ENCODE assay signal across 8 cellular contexts in genomic region chr6:136822051-136822378, GRCh38. TPM values are rescaled to one million over a fixed set of nuclear protein-coding genes. Genes with fewer than 3 reads are reported as not detected.
DNase-seq lines count a peak whose midpoint lies in the region; ATAC-seq, FAIRE-seq and TF ChIP-seq lines count a peak whose summit lies in the region.

No MANE protein-coding gene starts in this region.

- H4K20me1 ChIP-seq in HepG2 (ENCODE audit: insufficient read depth, low read length) = no peaks in the 10 kb centered on the region

- peaks cover 26% of the 10 kb centered on the region for H3K36me3 Mint-ChIP-seq in CD4-positive, alpha-beta T cell (ENCODE audit: low read depth)
- H3K36me3 Mint-ChIP-seq in stimulated activated effector memory CD8-positive, alpha-beta T cell treated with anti-CD3 and anti-CD28 coated beads, Interleukin-12 subunit alpha, Interleukin-12 subunit beta, amount 100 ng/mL, for 72 hours = peaks cover 22% of the 10 kb centered on the region

- peak overlapping the region; percentile 90 for H3K27ac Mint-ChIP-seq in CD4-positive, alpha-beta T cell
- peak overlapping the region; percentile 98 for H3K27ac Mint-ChIP-seq in stimulated activated effector memory CD8-positive, alpha-beta T cell treated with anti-CD3 and anti-CD28 coated beads, Interleukin-12 subunit alpha, Interleukin-12 subunit beta, amount 100 ng/mL, for 72 hours

- peak overlapping the region; percentile 95 for H3K4me3 Mint-ChIP-seq in CD4-positive, alpha-beta T cell
- peak overlapping the region; percentile 93 for H3K4me3 Mint-ChIP-seq in stimulated activated effector memory CD8-positive, alpha-beta T cell treated with anti-CD3 and anti-CD28 coated beads, Interleukin-12 subunit alpha, Interleukin-12 subunit beta, amount 100 ng/mL, for 72 hours

- FAIRE-seq in HepG2 (lab: Jason Lieb, UNC) = no peak

- H3K4me3 ChIP-seq in brain microvascular endothelial cell (ENCODE audit: low read depth, low read length) = peak overlapping the region; percentile 78
- H3K4me3 ChIP-seq in HepG2 (replicated peaks in 1 of 3; ENCODE audit: insufficient read depth in 1 of 3, low read depth in 2 of 3, low read length in 3 of 3) = 0 out of 6 replicates have a peak overlapping the region, but pooled peaks of 2 of the 3 experiments have one; percentile 1 to 8

- intact Hi-C loops in CD4-positive, alpha-beta T cell (cut with DNase I, micrococcal nuclease) = loop anchor here (1.0 to 10.0 kb wide), 3 partner anchors 29 to 537 kb away; partner anchors contain the start of genes BCLAF1 (in 1 of the 2) and IFNGR1 (in 1 of the 2)
- intact Hi-C loops in HepG2 (cut with micrococcal nuclease; ENCODE audit: unreplicated experiment) = no loop called here

- H3K36me3 ChIP-seq in brain microvascular endothelial cell (replicated peaks) (peaks cover 5% of the 10 kb centered on the region), HepG2 (replicated peaks in 1 of 2; ENCODE audit: control insufficient read depth in 1 of 2, insufficient read depth in 2 of 2, low read length in 2 of 2) (no peaks in the 10 kb centered on the region)

- TF ChIP-seq EP300 in HepG2 (IDR thresholded peaks at IDR 0.05; ENCODE audit: low read depth in 2 of 2, low read length in 2 of 2) (no peak), HepG2 (CRISPR knock-in tag; IDR thresholded peaks at IDR 0.05; ENCODE audit: borderline replicate concordance) (no peak)

- no peaks in the 10 kb centered on the region for H3K27me3 ChIP-seq in CD4-positive, alpha-beta T cell (ENCODE audit: control insufficient read depth, insufficient read depth, low read length)
- no peaks in the 10 kb centered on the region for H3K27me3 ChIP-seq in brain microvascular endothelial cell (replicated peaks)
- peaks cover 0 to 5% of the 10 kb centered on the region in 2 experiments; a peak in 2 of 5 replicates for H3K27me3 ChIP-seq in HepG2 (ENCODE audit: control insufficient read depth in 1 of 2, insufficient read depth in 2 of 2, low read length in 2 of 2)

- WGBS in HepG2 (ENCODE audit: low lambda C conversion rate) = 25% methylated on average over 11 of the region's 11 CpGs

- H2AFZ ChIP-seq in HepG2 (ENCODE audit: low read length) = peak overlapping the region; percentile 39

- peaks cover 44% of the 10 kb centered on the region for H3K4me1 Mint-ChIP-seq in CD4-positive, alpha-beta T cell (ENCODE audit: low read depth)
- peaks cover 22% of the 10 kb centered on the region for H3K4me1 Mint-ChIP-seq in stimulated activated effector memory CD8-positive, alpha-beta T cell treated with anti-CD3 and anti-CD28 coated beads, Interleukin-12 subunit alpha, Interleukin-12 subunit beta, amount 100 ng/mL, for 72 hours

- H3K27me3 Mint-ChIP-seq in CD4-positive, alpha-beta T cell = peaks cover 5% of the 10 kb centered on the region

- POLR2A ChIA-PET in CD4-positive, alpha-beta T cell (lab: Charles Lee) = interaction anchor here (0.6 to 2.5 kb wide), 12 partner anchors 8 to 548 kb away, joined by 3 to 56 read pairs (median 3); partner anchors contain the start of genes BCLAF1, MAP3K5 and SLC35D3
- POLR2A ChIA-PET in HepG2 (lab: Yijun Ruan, JAX) = no interaction called here

- no peak for TF ChIP-seq RAD21 in HepG2 (CRISPR knock-in tag; IDR thresholded peaks at IDR 0.05)

- BruUV-seq in HepG2 (replicated peaks; lab: Mats Ljungman, UMichigan) = no TSS peak

- peak overlapping the region; percentile 36 for H3K4me2 ChIP-seq in HepG2 (ENCODE audit: low read depth, low read length)

- TF ChIP-seq POLR2A in HepG2 (IDR thresholded peaks at IDR 0.05; ENCODE audit: insufficient read depth in 1 of 2, low read depth in 2 of 2, low read length in 2 of 2) = no peak

- no peaks in the 10 kb centered on the region for H3K79me2 ChIP-seq in HepG2 (ENCODE audit: insufficient read depth, low read length)

- H3K27ac ChIP-seq in CD4-positive, alpha-beta T cell (ENCODE audit: low read depth, low read length) = peak overlapping the region; percentile 77
- H3K27ac ChIP-seq in brain microvascular endothelial cell (peak overlapping the region; percentile 88), HepG2 (ENCODE audit: extremely low read length, insufficient read depth, low read length) (no peak overlapping the region)

- in situ Hi-C loops in brain microvascular endothelial cell (cut with HindIII; ENCODE audit: low pct_ligation_motif_present, low sequenced_read_pairs) (no loop called here), HepG2 (cut with HindIII; ENCODE audit: extremely low pct_ligation_motif_present, low pct_unique_long_range_greater_than_20kb) (no loop called here)

- H3K9ac ChIP-seq in HepG2 (ENCODE audit: insufficient read depth, low read depth, low read length) = no peak overlapping the region

- peak in 2 of 10 experiments; percentile 1 to 10 for DNase-seq in CD4-positive, alpha-beta T cell
- DNase-seq in MV-4-11 (lab: John Stamatoyannopoulos, UW) (peak; percentile 56), brain microvascular endothelial cell (no peak), HepG2 (ENCODE audit: low spot score) (no peak), SKM-1 (lab: John Stamatoyannopoulos, UW; ENCODE audit: unreplicated experiment) (no peak)
- DNase-seq in stimulated activated effector memory CD8-positive, alpha-beta T cell treated with anti-CD3 and anti-CD28 coated beads, Interleukin-12 subunit alpha, Interleukin-12 subunit beta, amount 100 ng/mL, for 72 hours (ENCODE audit: low spot score in 2 of 2) = peak in 1 of 2 donors; percentile 8

- ATAC-seq in CD4-positive, alpha-beta T cell (ENCODE audit: poor library complexity) = peak; percentile 0
- peak; percentile 2 for ATAC-seq in GM21423 (IDR thresholded peaks at IDR 0.05; ENCODE audit: unreplicated experiment)
- no peak for ATAC-seq in HepG2
- peak; percentile 1 for ATAC-seq in stimulated activated effector memory CD8-positive, alpha-beta T cell treated with anti-CD3 and anti-CD28 coated beads, Interleukin-12 subunit alpha, Interleukin-12 subunit beta, amount 100 ng/mL, for 72 hours
- no peak for ATAC-seq in HG02870 (IDR thresholded peaks at IDR 0.05; ENCODE audit: unreplicated experiment)

- no peaks in the 10 kb centered on the region for H3K4me1 ChIP-seq in HepG2 (ENCODE audit: insufficient read depth, low read length)

- H3K9me3 Mint-ChIP-seq in CD4-positive, alpha-beta T cell = no peaks in the 10 kb centered on the region
- H3K9me3 Mint-ChIP-seq in stimulated activated effector memory CD8-positive, alpha-beta T cell treated with anti-CD3 and anti-CD28 coated beads, Interleukin-12 subunit alpha, Interleukin-12 subunit beta, amount 100 ng/mL, for 72 hours = no peaks in the 10 kb centered on the region

- H3K9me3 ChIP-seq in CD4-positive, alpha-beta T cell (ENCODE audit: control insufficient read depth, low read length) = no peaks in the 10 kb centered on the region
- H3K9me3 ChIP-seq in HepG2 (ENCODE audit: low read length) = no peaks in the 10 kb centered on the region

- CTCF ChIA-PET in CD4-positive, alpha-beta T cell (lab: Charles Lee) = interaction anchor here (0.6 to 2.8 kb wide), 8 partner anchors 27 to 1638 kb away, joined by 3 to 13 read pairs (median 4); partner anchors contain the start of gene MAP3K5
- CTCF ChIA-PET in HepG2 (lab: Yijun Ruan, JAX; ENCODE audit: low intra/inter-chr PET ratio, low total read pairs) = no interaction called here

- TF ChIP-seq CTCF in CD4-positive, alpha-beta T cell (IDR thresholded peaks at IDR 0.05) = no peak
- TF ChIP-seq CTCF in brain microvascular endothelial cell (IDR thresholded peaks at IDR 0.05; ENCODE audit: low read depth, low read length, missing control alignments) (no peak), HepG2 (CRISPR knock-in tag; IDR thresholded peaks at IDR 0.05) (no peak)

RNA-seq across cellular contexts. Expression of gene PEX7, which starts 0.4 kb away (rescaled TPM):
- 1 to 10 TPM; 2.0 to 3.4 TPM for total RNA-seq in CD4-positive, alpha-beta T cell
- 0.53 and 0.88 TPM in 2 replicates for total RNA-seq in HepG2 (2016; rRNA removed; fragmentation: Illumina TruSeq; extraction: Trizol)
- total RNA-seq in HepG2 (2016; cell fraction: cytosol; rRNA removed; fragmentation: Illumina TruSeq; extraction: Trizol; ENCODE audit: low read depth) = 0.20 and 0.26 TPM in 2 replicates
- total RNA-seq in HepG2 (2016; cell fraction: insoluble cytoplasmic fraction; rRNA removed; fragmentation: Illumina TruSeq; extraction: Trizol) = 0.35 and 0.65 TPM in 2 replicates
- total RNA-seq in HepG2 (2016; cell fraction: membrane; rRNA removed; fragmentation: Illumina TruSeq; extraction: Trizol) = 0.34 TPM in 1 of 2 replicates, not detected in the other
- 0.40 and 0.56 TPM in 2 replicates for total RNA-seq in HepG2 (2016; cell fraction: nucleus; rRNA removed; fragmentation: Illumina TruSeq; extraction: Trizol)
- 0.04 and 0.29 TPM in 2 replicates for polyA plus RNA-seq in HepG2 (2011; rRNA removed)
- 0.15 and 0.36 TPM in 2 replicates for polyA plus RNA-seq in HepG2 (2011; cell fraction: cytosol; rRNA removed)
- polyA plus RNA-seq in HepG2 (2011; cell fraction: nucleus; rRNA removed) = not detected in 2 replicates
- polyA plus RNA-seq in HepG2 (2012) = 0.15 and 0.27 TPM in 2 replicates
- polyA plus RNA-seq in HepG2 (2016; cell fraction: cytosol; fragmentation: Illumina TruSeq; extraction: Trizol; ENCODE audit: low read depth) = 0.09 TPM in 2 replicates
- 0.74 and 0.75 TPM in 2 replicates for polyA plus RNA-seq in HepG2 (2016; cell fraction: insoluble cytoplasmic fraction; fragmentation: Illumina TruSeq; extraction: Trizol; ENCODE audit: low read depth)
- polyA plus RNA-seq in HepG2 (2016; cell fraction: membrane; fragmentation: Illumina TruSeq; extraction: Trizol; ENCODE audit: low read depth) = 0.10 and 0.21 TPM in 2 replicates
- 0.55 TPM in 1 of 2 replicates, not detected in the other for polyA plus RNA-seq in HepG2 (2016; cell fraction: nucleus; fragmentation: Illumina TruSeq; extraction: Trizol; ENCODE audit: insufficient read depth, low read depth)
- polyA minus RNA-seq in HepG2 (2011; rRNA and poly(A)+ RNA removed; ENCODE audit: low replicate concordance) = 3.1 TPM in 1 of 2 replicates, not detected in the other
- 0.53 TPM in 1 of 2 replicates, not detected in the other for polyA minus RNA-seq in HepG2 (2011; cell fraction: cytosol; rRNA and poly(A)+ RNA removed)
- polyA minus RNA-seq in HepG2 (2011; cell fraction: nucleus; rRNA and poly(A)+ RNA removed) = 0.25 TPM in 1 of 2 replicates, not detected in the other

RNA-seq across cellular contexts. Expression of gene MAP3K5, which starts 29.7 kb away (rescaled TPM):
- 10 to 100 TPM; 12.9 to 14.1 TPM for total RNA-seq in CD4-positive, alpha-beta T cell
- not detected in 2 replicates for total RNA-seq in HepG2 (2016; rRNA removed; fragmentation: Illumina TruSeq; extraction: Trizol)
- under 0.01 TPM in 1 of 2 replicates, not detected in the other for total RNA-seq in HepG2 (2016; cell fraction: cytosol; rRNA removed; fragmentation: Illumina TruSeq; extraction: Trizol; ENCODE audit: low read depth)
- not detected in 2 replicates for total RNA-seq in HepG2 (2016; cell fraction: insoluble cytoplasmic fraction; rRNA removed; fragmentation: Illumina TruSeq; extraction: Trizol)
- total RNA-seq in HepG2 (2016; cell fraction: membrane; rRNA removed; fragmentation: Illumina TruSeq; extraction: Trizol) = not detected in 2 replicates
- total RNA-seq in HepG2 (2016; cell fraction: nucleus; rRNA removed; fragmentation: Illumina TruSeq; extraction: Trizol) = not detected in 2 replicates
- not detected in 2 replicates for polyA plus RNA-seq in HepG2 (2011; rRNA removed)
- not detected in 2 replicates for polyA plus RNA-seq in HepG2 (2011; cell fraction: cytosol; rRNA removed)
- not detected in 2 replicates for polyA plus RNA-seq in HepG2 (2011; cell fraction: nucleus; rRNA removed)
- polyA plus RNA-seq in HepG2 (2012) = not detected in 2 replicates
- not detected in 2 replicates for polyA plus RNA-seq in HepG2 (2016; cell fraction: cytosol; fragmentation: Illumina TruSeq; extraction: Trizol; ENCODE audit: low read depth)
- polyA plus RNA-seq in HepG2 (2016; cell fraction: insoluble cytoplasmic fraction; fragmentation: Illumina TruSeq; extraction: Trizol; ENCODE audit: low read depth) = not detected in 2 replicates
- polyA plus RNA-seq in HepG2 (2016; cell fraction: membrane; fragmentation: Illumina TruSeq; extraction: Trizol; ENCODE audit: low read depth) = not detected in 2 replicates
- not detected in 2 replicates for polyA plus RNA-seq in HepG2 (2016; cell fraction: nucleus; fragmentation: Illumina TruSeq; extraction: Trizol; ENCODE audit: insufficient read depth, low read depth)
- polyA minus RNA-seq in HepG2 (2011; rRNA and poly(A)+ RNA removed; ENCODE audit: low replicate concordance) = 8.5 TPM in 1 of 2 replicates, not detected in the other
- polyA minus RNA-seq in HepG2 (2011; cell fraction: cytosol; rRNA and poly(A)+ RNA removed) = 0.20 TPM in 1 of 2 replicates, not detected in the other
- not detected in 2 replicates for polyA minus RNA-seq in HepG2 (2011; cell fraction: nucleus; rRNA and poly(A)+ RNA removed)

Comparison
In these comparisons a context has a peak if more than half of its experiments do, and no peak if none do; other contexts are left out.
1. ATAC-seq: peak in CD4-positive, alpha-beta T cell (single experiment), GM21423 (single experiment) and stimulated activated effector memory CD8-positive, alpha-beta T cell treated with anti-CD3 and anti-CD28 coated beads, Interleukin-12 subunit alpha, Interleukin-12 subunit beta, amount 100 ng/mL, for 72 hours (single experiment); none in HepG2 (single experiment) and HG02870 (single experiment).
2. RNA of gene MAP3K5, which starts 29.7 kb away (total RNA-seq): 12.9 to 14.1 TPM in CD4-positive, alpha-beta T cell; under 0.01 TPM in HepG2; every median in the first group is over 10 times any median in the second.